In the genomic region with DNA sequence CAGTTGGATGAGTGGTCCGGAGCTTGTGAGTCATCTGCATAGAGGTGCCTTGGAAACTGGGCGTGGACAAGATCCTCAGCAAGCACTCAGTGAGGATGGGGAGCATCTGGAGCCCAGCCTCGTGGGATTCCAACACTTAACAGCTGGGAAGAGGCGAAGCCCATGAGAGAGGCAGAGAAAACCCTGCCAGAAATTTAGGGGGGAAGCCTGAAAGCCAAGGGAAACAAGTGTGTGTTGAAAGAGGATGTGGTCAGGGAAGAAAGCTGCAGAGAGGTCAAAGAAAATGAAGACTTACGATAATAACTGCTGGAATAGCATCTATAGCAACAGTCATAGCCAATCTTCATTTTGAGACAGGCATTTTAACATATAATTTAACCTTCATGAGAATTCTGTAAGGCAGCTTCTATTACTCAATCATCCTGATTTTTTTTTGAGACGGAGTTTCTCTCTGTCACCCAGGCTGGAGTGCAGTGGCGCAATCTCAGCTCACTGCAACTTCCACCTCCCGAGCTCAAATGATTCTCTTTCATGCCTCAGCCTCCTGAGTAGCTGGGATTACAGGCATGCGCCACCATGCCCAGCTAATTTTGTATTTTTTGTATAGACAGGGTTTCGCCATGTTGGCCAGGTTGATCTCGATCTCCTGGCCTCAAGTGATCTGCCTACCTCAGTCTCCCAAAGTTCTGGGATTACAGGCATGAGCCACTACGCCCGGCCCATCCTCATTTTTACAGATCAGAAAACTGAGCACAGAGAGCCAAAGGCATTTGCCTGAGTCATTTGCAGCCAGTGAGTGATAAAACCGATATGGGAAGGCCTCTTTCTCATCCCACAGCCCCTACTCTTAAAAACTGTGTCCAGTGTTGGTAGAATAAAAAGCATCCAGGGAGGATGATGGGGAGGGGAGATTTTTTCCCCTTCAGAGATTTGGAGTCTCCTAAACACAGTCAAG, we compare ENCODE assay signal across 11 cellular contexts.
DNase-seq lines count a peak whose midpoint lies in the region; ATAC-seq and TF ChIP-seq lines count a peak whose summit lies in the region.
"Had no signal": no experiment of that assay in that cellular context is flagged by ENCODE, and none has a peak within 500 bp of the region (broad histone marks: within the 10 kb centered on the region; RNA-seq: fewer than 3 reads in every experiment).

No MANE protein-coding gene starts in this region.

- no peaks in the 10 kb centered on the region for H3K27me3 ChIP-seq in transverse colon

- peak in 1 of 2 donors; percentile 12 for ATAC-seq in activated T-cell treated with anti-CD3 and anti-CD28 coated beads, Interleukin-2, amount 50 U/mL, for 72 hours (replicated peaks in 1 of 2)
- no peak for ATAC-seq in GM21447 (IDR thresholded peaks at IDR 0.05; ENCODE audit: unreplicated experiment)
- ATAC-seq: activated T-cell treated with anti-CD3 and anti-CD28 coated beads, Interleukin-2, amount 50 U/mL, for 4 hours; T-helper 17 cell had no signal

- peaks cover 6 to 9% of the 10 kb centered on the region in 2 donors for H3K36me3 Mint-ChIP-seq in activated T-cell treated with anti-CD3 and anti-CD28 coated beads, Interleukin-2, amount 50 U/mL, for 72 hours (ENCODE audit: insufficient read depth in 2 of 2)

- intact Hi-C loops in transverse colon (cut with DNase I; ENCODE audit: low total_unique reads): no loop called here

- H3K4me1 ChIP-seq in transverse colon: peaks cover 0 to 3% (median 0%) of the 10 kb centered on the region in 4 donors
- H3K4me1 ChIP-seq: psoas muscle had no signal

- H3K27me3 Mint-ChIP-seq in activated T-cell treated with anti-CD3 and anti-CD28 coated beads, Interleukin-2, amount 50 U/mL, for 72 hours (ENCODE audit: low read depth): no peaks in the 10 kb centered on the region
- H3K27me3 Mint-ChIP-seq: T-helper 17 cell had no signal

- 79 to 83% methylated on average over 11 to 14 of the region's 14 CpGs for WGBS in transverse colon (ENCODE audit: low coverage in 1 of 2), 2 donors

- peak overlapping the region in 1 of 4 donors; percentile 27 for H3K27ac ChIP-seq in transverse colon
- H3K27ac ChIP-seq: psoas muscle had no signal

- in situ Hi-C loops in transverse colon (cut with MboI; ENCODE audit: low pct_ligation_motif_present in 1 of 4, low pct_unique_long_range_greater_than_20kb in 1 of 4, low sequenced_read_pairs in 3 of 4): no loop called here

- H3K4me1 Mint-ChIP-seq in activated T-cell treated with anti-CD3 and anti-CD28 coated beads, Interleukin-2, amount 50 U/mL, for 72 hours (ENCODE audit: low read depth): peaks cover 41% of the 10 kb centered on the region

- TF ChIP-seq CTCF in foreskin fibroblast (IDR thresholded peaks at IDR 0.05; ENCODE audit: low read depth, low read length) (no peak), transverse colon (IDR thresholded peaks at IDR 0.05) (no peak)

- H3K4me3 ChIP-seq in foreskin fibroblast (ENCODE audit: low read depth in 1 of 2, low read length in 2 of 2) (no peak overlapping the region), transverse colon (no peak overlapping the region)
- H3K4me3 ChIP-seq: psoas muscle had no signal

- peak overlapping the region; percentile 61 for H3K27ac Mint-ChIP-seq in activated T-cell treated with anti-CD3 and anti-CD28 coated beads, Interleukin-2, amount 50 U/mL, for 72 hours

- peak overlapping the region in 1 of 2 donors; percentile 1 for H3K4me3 Mint-ChIP-seq in activated T-cell treated with anti-CD3 and anti-CD28 coated beads, Interleukin-2, amount 50 U/mL, for 72 hours
- H3K4me3 Mint-ChIP-seq: activated T-cell treated with anti-CD3 and anti-CD28 coated beads, Interleukin-2, amount 50 U/mL, for 4 hours; T-helper 17 cell had no signal

- no peaks in the 10 kb centered on the region for H3K9me3 ChIP-seq in transverse colon
- H3K9me3 ChIP-seq: psoas muscle had no signal

- TF ChIP-seq POLR2A in transverse colon (IDR thresholded peaks at IDR 0.05): no peak

- no peaks in the 10 kb centered on the region for H3K9me3 Mint-ChIP-seq in activated T-cell treated with anti-CD3 and anti-CD28 coated beads, Interleukin-2, amount 50 U/mL, for 72 hours
- H3K9me3 Mint-ChIP-seq: activated T-cell treated with anti-CD3 and anti-CD28 coated beads, Interleukin-2, amount 50 U/mL, for 4 hours had no signal

- H3K36me3 ChIP-seq in transverse colon: no peaks in the 10 kb centered on the region

- no peak for TF ChIP-seq EP300 in transverse colon (IDR thresholded peaks at IDR 0.05; ENCODE audit: low read depth)

- no peak for DNase-seq in activated T-cell treated with anti-CD3 and anti-CD28 coated beads, Interleukin-2, amount 50 U/mL, for 72 hours
- DNase-seq in activated T-cell treated with anti-CD3 and anti-CD28 coated beads for 4 hours (no peak), SKM-1 treated with dmso at 0.1 percent for 144 hours (lab: John Stamatoyannopoulos, UW; ENCODE audit: unreplicated experiment) (peak; percentile 65), foreskin fibroblast (peak; percentile 99), transverse colon (peak; percentile 23), globus pallidus (ENCODE audit: low spot score) (no peak)
- DNase-seq in activated CD4-positive, alpha-beta T cell treated with anti-CD3 and anti-CD28 coated beads, Interleukin-2, amount 50 U/mL, for 48 hours: no peak
- DNase-seq: activated T-cell treated with anti-CD3 and anti-CD28 coated beads, Interleukin-2, amount 50 U/mL, for 4 hours; T-helper 17 cell had no signal

Comparison
In these comparisons a context has a peak if more than half of its experiments do, and no peak if none do; other contexts are left out.
1. DNase-seq: peak in SKM-1 treated with dmso at 0.1 percent for 144 hours (single experiment), foreskin fibroblast (2 of 2) and transverse colon (single experiment); none in activated T-cell treated with anti-CD3 and anti-CD28 coated beads, Interleukin-2, amount 50 U/mL, for 72 hours (0 of 2), activated T-cell treated with anti-CD3 and anti-CD28 coated beads for 4 hours (single experiment), globus pallidus (single experiment) and activated CD4-positive, alpha-beta T cell treated with anti-CD3 and anti-CD28 coated beads, Interleukin-2, amount 50 U/mL, for 48 hours (0 of 2).